Comparison of ENCODE assay signal across 8 cellular contexts in the genomic region with DNA sequence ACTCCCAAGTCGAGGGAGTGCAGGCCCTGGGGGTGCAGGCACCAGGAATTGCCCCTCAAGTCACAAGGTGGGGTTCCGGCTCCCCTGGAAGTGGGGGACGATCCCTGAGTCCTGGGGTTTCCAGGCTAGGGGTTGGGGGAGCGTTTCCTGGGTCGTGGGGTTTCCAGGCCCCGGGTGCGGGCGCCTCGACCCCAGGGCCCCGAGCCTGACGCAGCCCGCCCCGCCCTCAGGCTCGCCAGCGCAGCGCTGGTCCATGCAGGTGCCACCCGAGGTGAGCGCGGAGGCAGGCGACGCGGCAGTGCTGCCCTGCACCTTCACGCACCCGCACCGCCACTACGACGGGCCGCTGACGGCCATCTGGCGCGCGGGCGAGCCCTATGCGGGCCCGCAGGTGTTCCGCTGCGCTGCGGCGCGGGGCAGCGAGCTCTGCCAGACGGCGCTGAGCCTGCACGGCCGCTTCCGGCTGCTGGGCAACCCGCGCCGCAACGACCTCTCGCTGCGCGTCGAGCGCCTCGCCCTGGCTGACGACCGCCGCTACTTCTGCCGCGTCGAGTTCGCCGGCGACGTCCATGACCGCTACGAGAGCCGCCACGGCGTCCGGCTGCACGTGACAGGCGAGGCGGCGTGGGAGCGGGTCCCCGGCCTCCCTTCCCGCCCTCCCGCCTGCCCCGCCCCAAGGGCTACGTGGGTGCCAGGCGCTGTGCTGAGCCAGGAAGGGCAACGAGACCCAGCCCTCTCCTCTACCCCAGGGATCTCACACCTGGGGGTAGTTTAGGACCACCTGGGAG. TPM values are rescaled to one million over a fixed set of nuclear protein-coding genes. Genes with fewer than 3 reads are reported as not detected.
DNase-seq lines count a peak whose midpoint lies in the region; ATAC-seq and TF ChIP-seq lines count a peak whose summit lies in the region.

No MANE protein-coding gene starts in this region.

- peak in 4 of 10 experiments; percentile 19 to 30 (median 22) for DNase-seq in CD4-positive, alpha-beta T cell
- peak; percentile 67 for DNase-seq in activated CD8-positive, alpha-beta T cell treated with anti-CD3 and anti-CD28 coated beads, Interleukin-2, amount 10 ng/mL, durations not matched to agents 7 days and 5 days
- peak; percentile 66 for DNase-seq in fibroblast of pulmonary artery (ENCODE audit: low read depth)
- DNase-seq in COLO829 (ENCODE audit: low spot score), result no peak

- peaks cover 32% of the 10 kb centered on the region for H3K27me3 ChIP-seq in CD4-positive, alpha-beta T cell (ENCODE audit: control insufficient read depth, insufficient read depth, low read length)
- H3K27me3 ChIP-seq in parathyroid adenoma (ENCODE audit: control insufficient read depth, insufficient read depth, low read length), result no peaks in the 10 kb centered on the region

- H3K36me3 Mint-ChIP-seq in CD4-positive, alpha-beta T cell (ENCODE audit: low read depth), result no peaks in the 10 kb centered on the region
- no peaks in the 10 kb centered on the region for H3K36me3 Mint-ChIP-seq in activated CD8-positive, alpha-beta T cell treated with anti-CD3 and anti-CD28 coated beads, Interleukin-2, amount 10 ng/mL, durations not matched to agents 7 days and 5 days (ENCODE audit: low read depth)

- CTCF ChIA-PET in CD4-positive, alpha-beta T cell (lab: Charles Lee), result no interaction called here
- CTCF ChIA-PET in activated CD8-positive, alpha-beta T cell treated with anti-CD3 and anti-CD28 coated beads, Interleukin-2, amount 10 ng/mL, durations not matched to agents 7 days and 5 days (lab: Charles Lee), result interaction anchor here (0.5 to 1.4 kb wide), 8 partner anchors 13 to 175 kb away, joined by 3 to 9 read pairs (median 4); no protein-coding TSS in a partner anchor

- H3K4me3 Mint-ChIP-seq in CD4-positive, alpha-beta T cell, result peak overlapping the region; percentile 75
- peak overlapping the region; percentile 13 for H3K4me3 Mint-ChIP-seq in activated CD8-positive, alpha-beta T cell treated with anti-CD3 and anti-CD28 coated beads, Interleukin-2, amount 10 ng/mL, durations not matched to agents 7 days and 5 days

- H3K79me2 ChIP-seq in parathyroid adenoma, result no peaks in the 10 kb centered on the region

- no peaks in the 10 kb centered on the region for H3K9me3 ChIP-seq in CD4-positive, alpha-beta T cell (ENCODE audit: control insufficient read depth, low read length)
- H3K9me3 ChIP-seq in parathyroid adenoma (ENCODE audit: control insufficient read depth, low read length), result no peaks in the 10 kb centered on the region

- H3K27ac Mint-ChIP-seq in CD4-positive, alpha-beta T cell, result no peak overlapping the region
- H3K27ac Mint-ChIP-seq in activated CD8-positive, alpha-beta T cell treated with anti-CD3 and anti-CD28 coated beads, Interleukin-2, amount 10 ng/mL, durations not matched to agents 7 days and 5 days, result no peak overlapping the region

- peaks cover 2% of the 10 kb centered on the region for H3K4me1 ChIP-seq in parathyroid adenoma

- no peaks in the 10 kb centered on the region for H3K9me3 Mint-ChIP-seq in CD4-positive, alpha-beta T cell
- no peaks in the 10 kb centered on the region for H3K9me3 Mint-ChIP-seq in activated CD8-positive, alpha-beta T cell treated with anti-CD3 and anti-CD28 coated beads, Interleukin-2, amount 10 ng/mL, durations not matched to agents 7 days and 5 days (ENCODE audit: insufficient read depth)

- POLR2A ChIA-PET in CD4-positive, alpha-beta T cell (lab: Charles Lee), result interaction anchor here (0.5 kb wide), 1 partner anchor 172 kb away, joined by 3 read pairs; no protein-coding TSS in a partner anchor
- POLR2A ChIA-PET in activated CD8-positive, alpha-beta T cell treated with anti-CD3 and anti-CD28 coated beads, Interleukin-2, amount 10 ng/mL, durations not matched to agents 7 days and 5 days (lab: Charles Lee), result interaction anchor here (1.4 kb wide), 1 partner anchor 173 kb away, joined by 3 read pairs; no protein-coding TSS in a partner anchor

- peak overlapping the region; percentile 81 for H2AFZ ChIP-seq in parathyroid adenoma

- no peak overlapping the region for H3K27ac ChIP-seq in CD4-positive, alpha-beta T cell (ENCODE audit: low read depth, low read length)
- no peak overlapping the region for H3K27ac ChIP-seq in parathyroid adenoma

- peak overlapping the region; percentile 58 for H3K4me2 ChIP-seq in parathyroid adenoma (ENCODE audit: low read length)

- intact Hi-C loops in CD4-positive, alpha-beta T cell (cut with DNase I, micrococcal nuclease), result loop anchor here (2.0 to 5.0 kb wide), 2 partner anchors 145 to 173 kb away; no protein-coding TSS in a partner anchor

- H3K4me3 ChIP-seq in fibroblast of pulmonary artery (replicated peaks; ENCODE audit: low read depth, low read length) (peak overlapping the region; percentile 7), parathyroid adenoma (ENCODE audit: low read depth, low read length) (no peak overlapping the region)

- no peak for TF ChIP-seq CTCF in CD4-positive, alpha-beta T cell (IDR thresholded peaks at IDR 0.05)
- TF ChIP-seq CTCF in fibroblast of pulmonary artery (IDR thresholded peaks at IDR 0.05; ENCODE audit: low read length, missing control alignments), result no peak
- no peak for TF ChIP-seq CTCF in parathyroid adenoma (IDR thresholded peaks at IDR 0.05)

- peaks cover 13% of the 10 kb centered on the region for H3K4me1 Mint-ChIP-seq in CD4-positive, alpha-beta T cell (ENCODE audit: low read depth)
- peaks cover 10% of the 10 kb centered on the region for H3K4me1 Mint-ChIP-seq in activated CD8-positive, alpha-beta T cell treated with anti-CD3 and anti-CD28 coated beads, Interleukin-2, amount 10 ng/mL, durations not matched to agents 7 days and 5 days (ENCODE audit: low read depth)

- ATAC-seq in CD4-positive, alpha-beta T cell (ENCODE audit: poor library complexity), result peak; percentile 52
- ATAC-seq in HG02885 (IDR thresholded peaks at IDR 0.05; ENCODE audit: poor library complexity, unreplicated experiment) (peak; percentile 72), GM19324 (IDR thresholded peaks at IDR 0.05; ENCODE audit: low FRiP score, unreplicated experiment) (no peak), GM18867 (IDR thresholded peaks at IDR 0.05; ENCODE audit: unreplicated experiment) (no peak)
- peak; percentile 82 for ATAC-seq in activated CD8-positive, alpha-beta T cell treated with anti-CD3 and anti-CD28 coated beads, Interleukin-2, amount 10 ng/mL, durations not matched to agents 7 days and 5 days

- H3K27me3 Mint-ChIP-seq in CD4-positive, alpha-beta T cell, result peaks cover 67% of the 10 kb centered on the region
- peaks cover 50% of the 10 kb centered on the region for H3K27me3 Mint-ChIP-seq in activated CD8-positive, alpha-beta T cell treated with anti-CD3 and anti-CD28 coated beads, Interleukin-2, amount 10 ng/mL, durations not matched to agents 7 days and 5 days (ENCODE audit: low read depth)

- no peak overlapping the region for H3K9ac ChIP-seq in parathyroid adenoma

- no peaks in the 10 kb centered on the region for H3K36me3 ChIP-seq in parathyroid adenoma (ENCODE audit: control insufficient read depth, insufficient read depth, low read length)

RNA-seq across cellular contexts. Expression of gene SIGLEC15, which starts 12.0 kb away (rescaled TPM):
- not detected for total RNA-seq in CD4-positive, alpha-beta T cell
- not detected for total RNA-seq in activated CD8-positive, alpha-beta T cell treated with anti-CD3 and anti-CD28 coated beads, Interleukin-2, amount 10 ng/mL, durations not matched to agents 7 days and 5 days

Comparison
In these comparisons a context has a peak if more than half of its experiments do, and no peak if none do; other contexts are left out.
1. ATAC-seq: peak in CD4-positive, alpha-beta T cell (single experiment), HG02885 (single experiment) and activated CD8-positive, alpha-beta T cell treated with anti-CD3 and anti-CD28 coated beads, Interleukin-2, amount 10 ng/mL, durations not matched to agents 7 days and 5 days (single experiment); none in GM19324 (single experiment) and GM18867 (single experiment).